Comparison of ENCODE assay signal across 1 cellular context in genomic region chr21:8997011-8997440, GRCh38.
TF ChIP-seq lines count a peak whose summit lies in the region.

No MANE protein-coding gene starts in this region.

TF ChIP-seq in A549, 52 proteins besides CTCF, POLR2A, EP300 and RAD21 (continued from another document):
- TF ChIP-seq BHLHE40 (IDR thresholded peaks at IDR 0.05; ENCODE audit: low read depth, low read length) (no peak), HMGXB4 (CRISPR knock-in tag; IDR thresholded peaks at IDR 0.05; ENCODE audit: borderline replicate concordance) (no peak), PHF8 (IDR thresholded peaks at IDR 0.05; ENCODE audit: borderline replicate concordance, low read depth) (no peak), ELK1 (IDR thresholded peaks at IDR 0.05; ENCODE audit: low read depth, low read length) (no peak), SMC3 (IDR thresholded peaks at IDR 0.05) (no peak), MAFK (IDR thresholded peaks at IDR 0.05; ENCODE audit: partially characterized antibody) (no peak)
